21 cellular contexts compared by ENCODE assay signal in the genomic region with DNA sequence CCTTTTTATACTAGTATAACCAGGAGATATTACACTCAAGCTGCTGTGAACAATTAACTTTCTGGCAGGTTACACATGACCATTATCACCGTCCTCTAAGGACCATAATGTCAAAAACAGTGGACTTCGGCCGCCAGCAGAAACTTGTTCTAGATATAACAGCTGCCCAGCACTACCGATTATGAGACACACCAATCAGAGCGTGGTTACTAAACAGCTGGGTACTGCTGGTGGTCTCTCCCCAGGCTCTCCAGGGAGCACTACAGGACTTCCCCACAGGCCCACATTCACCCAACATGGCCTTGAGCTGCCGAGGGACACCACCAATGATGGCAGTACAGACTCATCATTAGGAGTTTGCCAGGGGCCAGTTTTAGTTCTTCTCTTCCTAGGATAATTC.
"Had no signal": no experiment of that assay in that cellular context is flagged by ENCODE, and none has a peak within 500 bp of the region (broad histone marks: within the 10 kb centered on the region; RNA-seq: fewer than 3 reads in every experiment).

No MANE protein-coding gene starts in this region.

- H3K4me1 ChIP-seq: gastrocnemius medialis, tibial artery, vagina had no signal

- H3K4me3 ChIP-seq: gastrocnemius medialis, heart left ventricle, lung, tibial artery, vagina had no signal

- H3K9me3 ChIP-seq: gastrocnemius medialis, heart left ventricle, neutrophil, tibial artery, vagina had no signal

- H3K27me3 ChIP-seq: gastrocnemius medialis, heart left ventricle, neutrophil, tibial artery, vagina had no signal

- H3K27ac ChIP-seq: epithelial cell of prostate, gastrocnemius medialis, heart left ventricle, neutrophil, tibial artery, vagina had no signal

- H3K4me1 Mint-ChIP-seq: naive B cell had no signal

- H3K9me3 Mint-ChIP-seq: activated naive CD4-positive, alpha-beta T cell treated with anti-CD3 and anti-CD28 coated beads for 36 hours; activated naive CD8-positive, alpha-beta T cell treated with anti-CD3 and anti-CD28 coated beads, Interleukin-2, amount 50 U/mL, for 24 hours; dendritic cell treated with granulocyte-macrophage colony-stimulating factor and Interleukin-4, amounts not matched to agents 40 ng/mL and 50 ng/mL, for 4 days; effector memory CD8-positive, alpha-beta T cell had no signal

- H3K36me3 ChIP-seq: gastrocnemius medialis, heart left ventricle, neutrophil, tibial artery, vagina had no signal

- H3K27ac Mint-ChIP-seq: activated naive CD4-positive, alpha-beta T cell treated with anti-CD3 and anti-CD28 coated beads for 36 hours; activated naive CD8-positive, alpha-beta T cell treated with anti-CD3 and anti-CD28 coated beads, Interleukin-2, amount 50 U/mL, for 24 hours; dendritic cell treated with granulocyte-macrophage colony-stimulating factor and Interleukin-4, amounts not matched to agents 40 ng/mL and 50 ng/mL, for 4 days; effector memory CD8-positive, alpha-beta T cell; naive B cell had no signal

- H3K36me3 Mint-ChIP-seq: naive B cell had no signal

- ATAC-seq: effector memory CD8-positive, alpha-beta T cell; gastrocnemius medialis had no signal

- H3K4me3 Mint-ChIP-seq: activated naive CD4-positive, alpha-beta T cell treated with anti-CD3 and anti-CD28 coated beads for 36 hours; activated naive CD8-positive, alpha-beta T cell treated with anti-CD3 and anti-CD28 coated beads, Interleukin-2, amount 50 U/mL, for 24 hours; dendritic cell treated with granulocyte-macrophage colony-stimulating factor and Interleukin-4, amounts not matched to agents 40 ng/mL and 50 ng/mL, for 4 days; effector memory CD8-positive, alpha-beta T cell; naive B cell had no signal

- DNase-seq: activated CD4-positive, alpha-beta T cell treated with anti-CD3 and anti-CD28 coated beads, Interleukin-2, amount 50 U/mL, for 4 hours; activated naive CD4-positive, alpha-beta T cell treated with anti-CD3 and anti-CD28 coated beads for 36 hours; activated naive CD8-positive, alpha-beta T cell treated with anti-CD3 and anti-CD28 coated beads, Interleukin-2, amount 50 U/mL, for 24 hours; activated T-cell treated with anti-CD3 and anti-CD28 coated beads for 4 hours; aorta; cerebellar nuclear complex; effector memory CD8-positive, alpha-beta T cell; gastrocnemius medialis; left cardiac atrium; midbrain; naive B cell; stimulated activated CD4-positive, alpha-beta T cell treated with anti-CD3 and anti-CD28 coated beads, Interleukin-4, amount 100 ng/mL, for 24 hours; stimulated activated naive CD4-positive, alpha-beta T cell; T-helper 9 cell; tibial artery had no signal
